14 cellular contexts compared by ENCODE assay signal in genomic region chr3:174253940-174254339, GRCh38.
DNase-seq lines count a peak whose midpoint lies in the region; FAIRE-seq and TF ChIP-seq lines count a peak whose summit lies in the region.
"Had no signal": no experiment of that assay in that cellular context is flagged by ENCODE, and none has a peak within 500 bp of the region (broad histone marks: within the 10 kb centered on the region; RNA-seq: fewer than 3 reads in every experiment).

No MANE protein-coding gene starts in this region.

- H3K9me3 ChIP-seq in SK-N-MC (ENCODE audit: low read depth, low read length), result peaks cover 4% of the 10 kb centered on the region; the same call in 1 of the 2 replicates
- H3K9me3 ChIP-seq: HAP-1 had no signal

- TF ChIP-seq CTCF in type B pancreatic cell (conservative IDR thresholded peaks at IDR 0.05), result no peak

- peak; percentile 74 for DNase-seq in DMS 273 treated with DMSO at 0.1 percent for 48 hours (lab: John Stamatoyannopoulos, UW)
- peak; percentile 55 to 76 for DNase-seq in NCI-H446 (lab: John Stamatoyannopoulos, UW)
- peak; percentile 83 for DNase-seq in SK-N-MC (ENCODE audit: low read depth, low spot score)
- no peak for DNase-seq in RCC 7860 (ENCODE audit: low spot score)
- no peak for DNase-seq in type B pancreatic cell (ENCODE audit: extremely low spot score, unreplicated experiment)
- DNase-seq in activated CD8-positive, alpha-beta memory T cell treated with anti-CD3 and anti-CD28 coated beads, Interleukin-2, amount 50 U/mL, for 4 hours, result no peak
- DNase-seq: Calu3; CD8-positive, alpha-beta T cell; GM23248 had no signal

- FAIRE-seq in RCC 7860 (lab: Jason Lieb, UNC), result no peak
- FAIRE-seq: GM12891, HepG2 had no signal

- H3K27ac Mint-ChIP-seq in type B pancreatic cell, result no peak overlapping the region
- H3K27ac Mint-ChIP-seq: B cell; CD8-positive, alpha-beta T cell had no signal

- no peak overlapping the region for H3K4me3 Mint-ChIP-seq in type B pancreatic cell
- H3K4me3 Mint-ChIP-seq: B cell; CD8-positive, alpha-beta T cell had no signal

- peak overlapping the region; percentile 71 for H3K4me3 ChIP-seq in SK-N-MC
- H3K4me3 ChIP-seq: BLaER1 treated with 17β-estradiol and CSF1 and Interleukin-3, amounts not matched to agents 10 nM and 100 nM; GM23248; HAP-1 had no signal

- no peaks in the 10 kb centered on the region for H3K9me3 Mint-ChIP-seq in type B pancreatic cell
- H3K9me3 Mint-ChIP-seq: CD8-positive, alpha-beta T cell had no signal

- H3K36me3 Mint-ChIP-seq in type B pancreatic cell, result no peaks in the 10 kb centered on the region
- H3K36me3 Mint-ChIP-seq: CD8-positive, alpha-beta T cell had no signal

- H3K27ac ChIP-seq in SK-N-MC, result peak overlapping the region; percentile 95
- H3K27ac ChIP-seq: BLaER1 treated with 17β-estradiol and CSF1 and Interleukin-3, amounts not matched to agents 10 nM and 100 nM; GM23248 had no signal

- no peaks in the 10 kb centered on the region for H3K27me3 Mint-ChIP-seq in type B pancreatic cell
- H3K27me3 Mint-ChIP-seq: B cell had no signal

- peak overlapping the region; percentile 15 for H3K9ac ChIP-seq in SK-N-MC (ENCODE audit: insufficient read length)
- H3K9ac ChIP-seq: BLaER1 treated with 17β-estradiol and CSF1 and Interleukin-3, amounts not matched to agents 10 nM and 100 nM; GM23248 had no signal

- no peaks in the 10 kb centered on the region; the same call in 1 of the 2 replicates for H3K36me3 ChIP-seq in SK-N-MC (ENCODE audit: insufficient read depth, low read length)
- H3K36me3 ChIP-seq: BLaER1 treated with 17β-estradiol and CSF1 and Interleukin-3, amounts not matched to agents 10 nM and 100 nM; HAP-1 had no signal

- H3K4me1 Mint-ChIP-seq in type B pancreatic cell (ENCODE audit: unreplicated experiment), result peaks cover 18% of the 10 kb centered on the region
- H3K4me1 Mint-ChIP-seq: B cell had no signal

Comparison
In these comparisons a context has a peak if more than half of its experiments do, and no peak if none do; other contexts are left out.
1. DNase-seq: peak in DMS 273 treated with DMSO at 0.1 percent for 48 hours (single experiment), NCI-H446 (2 of 2) and SK-N-MC (single experiment); none in RCC 7860 (single experiment), type B pancreatic cell (single experiment) and activated CD8-positive, alpha-beta memory T cell treated with anti-CD3 and anti-CD28 coated beads, Interleukin-2, amount 50 U/mL, for 4 hours (single experiment).